ENCODE assay signal across 1 cellular context in genomic region chr16:28374281-28374680, GRCh38. TPM values are rescaled to one million over a fixed set of nuclear protein-coding genes. Genes with fewer than 3 reads are reported as not detected.
"Had no signal": no experiment of that assay in that cellular context is flagged by ENCODE, and none has a peak within 500 bp of the region (broad histone marks: within the 10 kb centered on the region; RNA-seq: fewer than 3 reads in every experiment).

No MANE protein-coding gene starts in this region.

RNA-seq across cellular contexts. Expression of gene NPIPB6, which starts 11.0 kb away (rescaled TPM):
- total RNA-seq: occipital lobe had no signal
